ENCODE assay signal across 20 cellular contexts in genomic region chr12:49471557-49471956, GRCh38.
DNase-seq lines count a peak whose midpoint lies in the region; ATAC-seq, FAIRE-seq and TF ChIP-seq lines count a peak whose summit lies in the region.
"Had no signal": no experiment of that assay in that cellular context is flagged by ENCODE, and none has a peak within 500 bp of the region (broad histone marks: within the 10 kb centered on the region; RNA-seq: fewer than 3 reads in every experiment).

No MANE protein-coding gene starts in this region.

- H3K4me1 ChIP-seq in GM12878 (ENCODE audit: control insufficient read depth, insufficient read depth, low read length) = no peaks in the 10 kb centered on the region

- H3K4me2 ChIP-seq in GM12878 (ENCODE audit: control insufficient read depth, insufficient read depth) = no peak overlapping the region

- no peak for TF ChIP-seq POLR2A in GM12878 (IDR thresholded peaks at IDR 0.05; ENCODE audit: low read depth, low read length)

- CTCF ChIA-PET in GM12878 (lab: Yijun Ruan, JAX) = interaction anchor here (0.8 to 6.8 kb wide), 10 partner anchors 10 to 751 kb away, joined by 3 to 33 read pairs (median 4); no protein-coding TSS in a partner anchor

- peaks cover 4% of the 10 kb centered on the region for H3K79me2 ChIP-seq in GM12878 (ENCODE audit: control insufficient read depth, insufficient read depth, low read length)

- no TSS peak for BruUV-seq in GM12878 (replicated peaks; lab: Mats Ljungman, UMichigan)

- POLR2A ChIA-PET in GM12878 (lab: Charles Lee) = interaction anchor here (0.6 to 1.1 kb wide), 4 partner anchors 32 to 363 kb away, joined by 3 to 4 read pairs (median 3); no protein-coding TSS in a partner anchor

- TF ChIP-seq RAD21 in GM12878 (IDR thresholded peaks at IDR 0.05; ENCODE audit: insufficient read depth, low read depth, low read length) = no peak

- SMC1A ChIA-PET in GM12878 (lab: Charles Lee; ENCODE audit: uncharacterized antibody, unreplicated experiment) = interaction anchor here (0.8 to 3.9 kb wide), 20 partner anchors 10 to 113 kb away, joined by 3 to 29 read pairs (median 4); no protein-coding TSS in a partner anchor

- peak; percentile 7 for FAIRE-seq in GM12878 (lab: Jason Lieb, UNC)
- FAIRE-seq: A204.1, G401.6 had no signal

- in situ Hi-C loops in GM12878 (cut with MboI) = no loop called here

- no peak for TF ChIP-seq EP300 in GM12878 (IDR thresholded peaks at IDR 0.05; ENCODE audit: borderline replicate concordance in 1 of 2, control insufficient read depth in 1 of 2, low read depth in 2 of 2, low read length in 2 of 2)

- no peak overlapping the region for H2AFZ ChIP-seq in GM12878 (ENCODE audit: control insufficient read depth, low read depth, low read length)

- peaks cover 0 to 13% of the 10 kb centered on the region in 2 experiments; a peak in 2 of 4 replicates for H3K36me3 ChIP-seq in GM12878 (ENCODE audit: control insufficient read depth in 2 of 2, insufficient read depth in 2 of 2, low read length in 1 of 2)

- DNase-seq in GM12878 (ENCODE audit: low read depth, low spot score) = peak; percentile 17
- DNase-seq in epidermal melanocyte (ENCODE audit: insufficient read length, low spot score) = no peak
- no peak for DNase-seq in T-helper 1 cell
- DNase-seq: Calu3; CD8-positive, alpha-beta memory T cell; H7; NCI-H1694 treated with DMSO at 0.1 percent for 48 hours; NCI-H2107; NCI-H2227 treated with DMSO at 0.1 percent for 48 hours; NCI-H510A; T-cell; T1000 had no signal

- H3K27me3 ChIP-seq in GM12878 (replicated peaks in 1 of 2; ENCODE audit: control insufficient read depth in 2 of 2, insufficient read depth in 2 of 2, low read length in 1 of 2) = no peaks in the 10 kb centered on the region

- no peak overlapping the region for H3K9ac ChIP-seq in GM12878 (ENCODE audit: control insufficient read depth, insufficient read depth, low read length)

- WGBS in GM12878 (ENCODE audit: insufficient coverage, insufficient replicate concordance, low lambda C conversion rate, missing lambda C conversion rate) = 96% methylated on average over 1 of the region's 1 CpG

- RAD21 ChIA-PET in GM12878 (lab: Charles Lee; ENCODE audit: unreplicated experiment) = interaction anchor here (0.8 to 2.0 kb wide), 8 partner anchors 10 to 113 kb away, joined by 3 to 9 read pairs (median 4); partner anchors contain the start of gene SPATS2

- no peak overlapping the region for H3K4me3 ChIP-seq in GM12878

- H4K20me1 ChIP-seq in GM12878 (ENCODE audit: control insufficient read depth, insufficient read depth) = no peaks in the 10 kb centered on the region

- no peaks in the 10 kb centered on the region for H3K9me3 ChIP-seq in GM12878 (replicated peaks; ENCODE audit: control insufficient read depth, insufficient read depth, low read length)

- H3K27ac ChIP-seq in GM12878 (ENCODE audit: control insufficient read depth, insufficient read depth) = no peak overlapping the region
- H3K27ac ChIP-seq: C4-2B had no signal

- ATAC-seq in GM18861 (IDR thresholded peaks at IDR 0.05; ENCODE audit: unreplicated experiment) (peak; percentile 48), GM19463 (IDR thresholded peaks at IDR 0.05; ENCODE audit: unreplicated experiment) (peak; percentile 69), HG03460 (IDR thresholded peaks at IDR 0.05; ENCODE audit: unreplicated experiment) (peak; percentile 71), GM12878 (peak; percentile 93), HG03039 (IDR thresholded peaks at IDR 0.05; ENCODE audit: unreplicated experiment) (no peak)
- ATAC-seq: Panc1, T-cell had no signal

- TF ChIP-seq CTCF in GM12878 (IDR thresholded peaks at IDR 0.05 in 2 of 3, conservative IDR thresholded peaks at IDR 0.05 in 1 of 3; ENCODE audit: control insufficient read depth in 2 of 3, extremely low read depth in 1 of 3, insufficient read depth in 1 of 3, low read depth in 3 of 3, low read length in 3 of 3) = no peak

- intact Hi-C loops in GM12878 (cut with micrococcal nuclease; ENCODE audit: unreplicated experiment) = no loop called here

TF ChIP-seq in GM12878, 131 proteins besides CTCF, POLR2A, EP300 and RAD21:
- no peak for TF ChIP-seq ESRRA (IDR thresholded peaks at IDR 0.05; ENCODE audit: low read length)
- TF ChIP-seq RB1 (IDR thresholded peaks at IDR 0.05; ENCODE audit: borderline replicate concordance) = no peak
- TF ChIP-seq NFXL1 (IDR thresholded peaks at IDR 0.05; ENCODE audit: borderline replicate concordance) = no peak
- no peak for TF ChIP-seq NR2C1 (IDR thresholded peaks at IDR 0.05)
- no peak for TF ChIP-seq PAX5 (IDR thresholded peaks at IDR 0.05; ENCODE audit: borderline replicate concordance, low read depth, low read length)
- TF ChIP-seq BHLHE40 (IDR thresholded peaks at IDR 0.05; ENCODE audit: borderline replicate concordance in 1 of 2, low read depth in 2 of 2, low read length in 1 of 2) = no peak
- TF ChIP-seq NKRF (conservative IDR thresholded peaks at IDR 0.05) = no peak
- TF ChIP-seq TBL1XR1 (IDR thresholded peaks at IDR 0.05; ENCODE audit: low read depth, low read length) = no peak
- TF ChIP-seq BRCA1 (IDR thresholded peaks at IDR 0.05; ENCODE audit: low read depth, low read length) = no peak
- TF ChIP-seq YY1 (IDR thresholded peaks at IDR 0.05; ENCODE audit: low read depth, low read length) = no peak
- no peak for TF ChIP-seq FOS (IDR thresholded peaks at IDR 0.05; ENCODE audit: borderline replicate concordance, extremely low read depth, insufficient read length)
- TF ChIP-seq ZSCAN29 (IDR thresholded peaks at IDR 0.05) = no peak
- TF ChIP-seq CEBPZ (IDR thresholded peaks at IDR 0.05; ENCODE audit: low read depth, low read length) = no peak
- TF ChIP-seq HDAC6 (IDR thresholded peaks at IDR 0.05; ENCODE audit: unreplicated experiment) = no peak
TF ChIP-seq in GM12878: peak in this region for 0.
